In genomic region chr5:32753765-32754164, GRCh38 we compare ENCODE assay signal across 17 cellular contexts. TPM values are rescaled to one million over a fixed set of nuclear protein-coding genes. Genes with fewer than 3 reads are reported as not detected.
A peak's percentile ranks its signal among the peaks of the same experiment; 100 is the strongest.
DNase-seq lines count a peak whose midpoint lies in the region; ATAC-seq and TF ChIP-seq lines count a peak whose summit lies in the region.
"Had no signal": no experiment of that assay in that cellular context is flagged by ENCODE, and none has a peak within 500 bp of the region (broad histone marks: within the 10 kb centered on the region; RNA-seq: fewer than 3 reads in every experiment).

No MANE protein-coding gene starts in this region.

- H2AFZ ChIP-seq in osteoblast (ENCODE audit: low read length), result no peak overlapping the region

- in situ Hi-C loops in HAP-1 (cut with MboI; ENCODE audit: low sequenced_read_pairs), result no loop called here
- in situ Hi-C loops in GM13976 (cut with MboI; ENCODE audit: low sequenced_read_pairs, unreplicated experiment), result no loop called here

- no peaks in the 10 kb centered on the region for H4K20me1 ChIP-seq in osteoblast (ENCODE audit: insufficient read depth, low read length)

- H3K36me3 ChIP-seq in osteoblast (ENCODE audit: insufficient read depth, low read length) (peaks cover 7% of the 10 kb centered on the region), HAP-1 (replicated peaks) (no peaks in the 10 kb centered on the region)
- H3K36me3 ChIP-seq: BE2C had no signal

- H3K27ac ChIP-seq in osteoblast (ENCODE audit: low read depth, low read length), result peak overlapping the region; percentile 88

- H3K9me3 ChIP-seq in osteoblast (ENCODE audit: low read depth, low read length), result no peaks in the 10 kb centered on the region
- H3K9me3 ChIP-seq in HAP-1, result no peaks in the 10 kb centered on the region
- H3K9me3 ChIP-seq: BE2C had no signal

- ATAC-seq in GM18517 (IDR thresholded peaks at IDR 0.05; ENCODE audit: unreplicated experiment), result no peak

- TF ChIP-seq CTCF in epithelial cell of esophagus (IDR thresholded peaks at IDR 0.05; ENCODE audit: insufficient read depth, low read depth, low read length, missing control alignments) (peak; percentile 9), osteoblast (IDR thresholded peaks at IDR 0.05; ENCODE audit: extremely low read depth, low read depth, low read length) (peak; percentile 21), GM13976 (IDR thresholded peaks at IDR 0.05; ENCODE audit: borderline replicate concordance, control extremely low read depth, extremely low read depth, insufficient read depth, missing control alignments) (no peak)

- peak; percentile 45 for DNase-seq in EL
- peak; percentile 27 for DNase-seq in NCI-H460 (ENCODE audit: extremely low read depth, low read depth)
- DNase-seq in epithelial cell of esophagus (ENCODE audit: low read depth), result peak; percentile 16
- peak; percentile 27 for DNase-seq in osteoblast (ENCODE audit: insufficient read length, low spot score, missing footprints)
- DNase-seq in epidermal melanocyte (ENCODE audit: insufficient read length, low spot score), result no peak
- no peak for DNase-seq in HAP-1 (ENCODE audit: low spot score in 2 of 2)
- no peak for DNase-seq in GM13976 (ENCODE audit: low spot score)
- DNase-seq: activated CD4-positive, alpha-beta memory T cell treated with anti-CD3 and anti-CD28 coated beads, Interleukin-2, amount 10 ng/mL, durations not matched to agents 7 days and 5 days; activated naive CD8-positive, alpha-beta T cell treated with anti-CD3 and anti-CD28 coated beads for 36 hours; activated T-cell treated with anti-CD3 and anti-CD28 coated beads, Interleukin-2, amount 50 U/mL, for 48 hours; BE2C; Calu3; Kasumi-1; NCI-H1417 treated with DMSO at 0.1 percent for 48 hours; posterior cingulate gyrus had no signal

- H3K79me2 ChIP-seq in osteoblast (ENCODE audit: insufficient read depth, low read length), result peaks cover 41% of the 10 kb centered on the region

- H3K4me3 ChIP-seq in epithelial cell of esophagus (ENCODE audit: low read length), result no peak overlapping the region
- no peak overlapping the region for H3K4me3 ChIP-seq in osteoblast (ENCODE audit: insufficient read depth, low read length)
- H3K4me3 ChIP-seq in HAP-1, result no peak overlapping the region

- H3K27me3 ChIP-seq in osteoblast (ENCODE audit: insufficient read depth, low read length), result no peaks in the 10 kb centered on the region
- H3K27me3 ChIP-seq in HAP-1 (ENCODE audit: low read depth), result no peaks in the 10 kb centered on the region

- peak overlapping the region; percentile 1 for H3K4me2 ChIP-seq in osteoblast (ENCODE audit: insufficient read depth, low read length)

- peaks cover 27% of the 10 kb centered on the region for H3K4me1 ChIP-seq in osteoblast (ENCODE audit: insufficient read depth, low read length)
- H3K4me1 ChIP-seq in HAP-1, result no peaks in the 10 kb centered on the region
- H3K4me1 ChIP-seq: BE2C had no signal

RNA-seq across cellular contexts. Expression of gene NPR3, which starts 42.6 kb away (rescaled TPM):
- 21.3 and 21.5 TPM in 2 replicates for total RNA-seq in NCI-H460 (2014; rRNA removed; shearing (Covaris generic))
- polyA plus RNA-seq in NCI-H460 (2014; cell fraction: nucleus; rRNA removed), result 16.1 and 21.7 TPM in 2 replicates
- 73.1 and 92.3 TPM in 2 replicates for total RNA-seq in osteoblast
- total RNA-seq: activated CD4-positive, alpha-beta memory T cell treated with anti-CD3 and anti-CD28 coated beads, Interleukin-2, amount 10 ng/mL, durations not matched to agents 7 days and 5 days; activated naive CD8-positive, alpha-beta T cell treated with anti-CD3 and anti-CD28 coated beads for 36 hours; H1 had no signal
- polyA plus RNA-seq: H1 had no signal

Comparison
In these comparisons a context has a peak if more than half of its experiments do, and no peak if none do; other contexts are left out.
1. DNase-seq: peak in EL (single experiment), NCI-H460 (single experiment), epithelial cell of esophagus (single experiment) and osteoblast (single experiment); none in epidermal melanocyte (single experiment), HAP-1 (0 of 2) and GM13976 (single experiment).